In genomic region chr9:112615584-112616271, GRCh38 we compare ENCODE assay signal across 15 cellular contexts.
DNase-seq lines count a peak whose midpoint lies in the region; ATAC-seq, FAIRE-seq and TF ChIP-seq lines count a peak whose summit lies in the region.
"Had no signal": no experiment of that assay in that cellular context is flagged by ENCODE, and none has a peak within 500 bp of the region (broad histone marks: within the 10 kb centered on the region; RNA-seq: fewer than 3 reads in every experiment).

No MANE protein-coding gene starts in this region.

- H3K9me3 ChIP-seq in DND-41 (ENCODE audit: insufficient read depth, low read length, severe bottlenecking) (no peaks in the 10 kb centered on the region), K562 (replicated peaks; ENCODE audit: control insufficient read depth, insufficient read depth, low read depth, low read length) (no peaks in the 10 kb centered on the region), pancreas (no peaks in the 10 kb centered on the region)
- H3K9me3 ChIP-seq: BLaER1, HAP-1 had no signal

- H4K20me1 ChIP-seq in DND-41 (ENCODE audit: insufficient read depth, low read length) (no peaks in the 10 kb centered on the region; the same call in 1 of the 2 replicates), K562 (replicated peaks; ENCODE audit: control insufficient read depth, insufficient read depth, low read length) (no peaks in the 10 kb centered on the region)
- H4K20me1 ChIP-seq: BLaER1 had no signal

- no peak overlapping the region for H3K4me3 ChIP-seq in DND-41 (ENCODE audit: low read depth in 1 of 2, low read length in 2 of 2)
- no peak overlapping the region for H3K4me3 ChIP-seq in Jurkat, Clone E6-1 (ENCODE audit: low read length)
- no peak overlapping the region for H3K4me3 ChIP-seq in K562
- H3K4me3 ChIP-seq in pancreas, result no peak overlapping the region
- H3K4me3 ChIP-seq: BLaER1, HAP-1 had no signal

- H3K27me3 ChIP-seq in DND-41 (ENCODE audit: insufficient read depth, low read length, poor library complexity), result no peaks in the 10 kb centered on the region
- no peaks in the 10 kb centered on the region for H3K27me3 ChIP-seq in K562 (ENCODE audit: control insufficient read depth in 2 of 2, insufficient read depth in 2 of 2, low read length in 2 of 2)
- H3K27me3 ChIP-seq in pancreas, result no peaks in the 10 kb centered on the region
- H3K27me3 ChIP-seq: BLaER1 had no signal

- TF ChIP-seq EP300 in K562 (IDR thresholded peaks at IDR 0.05; ENCODE audit: low read length), result no peak

- TF ChIP-seq POLR2A in K562 (conservative IDR thresholded peaks at IDR 0.05), result no peak

- 0 out of 2 replicates have a peak, but pooled peaks cover 3% of the 10 kb centered on the region for H3K79me2 ChIP-seq in DND-41 (ENCODE audit: insufficient read depth, low read length)
- H3K79me2 ChIP-seq in K562 (ENCODE audit: control insufficient read depth, insufficient read depth, low read length), result no peaks in the 10 kb centered on the region; the same call in 2 of the 3 replicates

- WGBS in K562 (ENCODE audit: insufficient coverage, low coverage, missing lambda C conversion rate), result 92% methylated on average over 2 of the region's 2 CpGs
- WGBS in pancreas, 2 donors, result 40 to 80% methylated on average over 2 of the region's 2 CpGs

- in situ Hi-C loops in K562 (cut with MboI), result no loop called here

- H3K4me2 ChIP-seq in DND-41 (ENCODE audit: insufficient read depth, low read length), result no peak overlapping the region
- H3K4me2 ChIP-seq in K562 (ENCODE audit: insufficient read depth, low read length), result no peak overlapping the region
- H3K4me2 ChIP-seq: BLaER1, KMS-11 had no signal

- POLR2A ChIA-PET in K562 (lab: Yijun Ruan, JAX), result interaction anchor here (1.0 kb wide), 1 partner anchor 55 kb away, joined by 3 read pairs; no protein-coding TSS in a partner anchor

- DNase-seq in DND-41 (no peak), K562 (ENCODE audit: extremely low read depth in 1 of 4, low spot score in 3 of 4) (no peak), Kasumi-1 (lab: John Stamatoyannopoulos, UW) (no peak), NOMO-1 treated with dmso at 0.1 percent for 144 hours (lab: John Stamatoyannopoulos, UW; ENCODE audit: unreplicated experiment) (no peak), pancreas (no peak)
- peak; percentile 2 for DNase-seq in Jurkat, Clone E6-1 (ENCODE audit: low read depth, low spot score)
- DNase-seq: CD4-positive, alpha-beta memory T cell; DMS153; DMS79; GF-D8 had no signal

- 0 out of 3 replicates have a peak, but pooled peaks have one; percentile 19 for ATAC-seq in DND-41 (ENCODE audit: insufficient read depth, low read depth)
- no peak for ATAC-seq in K562
- ATAC-seq in pancreas, result no peak

- FAIRE-seq in K562 (lab: Jason Lieb, UNC) (peak; percentile 6), pancreas (lab: Jason Lieb, UNC) (no peak)
- FAIRE-seq: A204.1 had no signal

- intact Hi-C loops in K562 (cut with micrococcal nuclease) (no loop called here), pancreas (cut with DNase I) (loop anchor here in 1 of 3 donors (10.0 kb wide), 1 partner anchor 59 kb away; no protein-coding TSS in a partner anchor)

- no peaks in the 10 kb centered on the region for H3K9me1 ChIP-seq in K562 (ENCODE audit: control insufficient read depth, insufficient read depth, low read length)

- H3K36me3 ChIP-seq in DND-41 (ENCODE audit: insufficient read depth, low read length) (peaks cover 14% of the 10 kb centered on the region), K562 (ENCODE audit: control insufficient read depth, insufficient read depth, low read length) (peaks cover 8% of the 10 kb centered on the region; the same call in 2 of the 3 replicates), pancreas (no peaks in the 10 kb centered on the region)
- H3K36me3 ChIP-seq: HAP-1 had no signal

- H3K9ac ChIP-seq in DND-41 (ENCODE audit: low read depth, low read length), result no peak overlapping the region
- H3K9ac ChIP-seq in K562 (ENCODE audit: insufficient read depth in 1 of 2, low read depth in 2 of 2, low read length in 2 of 2), result no peak overlapping the region
- H3K9ac ChIP-seq: BLaER1, KMS-11 had no signal

- no peak overlapping the region for H3K27ac ChIP-seq in DND-41 (ENCODE audit: low read length)
- no peak overlapping the region for H3K27ac ChIP-seq in K562 (ENCODE audit: extremely low read depth, low read depth, low read length)
- H3K27ac ChIP-seq in pancreas, result no peak overlapping the region
- H3K27ac ChIP-seq: BLaER1, HL-60, KMS-11 had no signal

- CTCF ChIA-PET in K562 (lab: Yijun Ruan, JAX; ENCODE audit: low intra/inter-chr PET ratio), result interaction anchor here (0.6 kb wide), 1 partner anchor 1495 kb away, joined by 3 read pairs; no protein-coding TSS in a partner anchor

- BruUV-seq in K562 (replicated peaks; lab: Mats Ljungman, UMichigan), result no TSS peak

- TF ChIP-seq RAD21 in K562 (CRISPR knock-in tag; conservative IDR thresholded peaks at IDR 0.05 in 1 of 2, IDR thresholded peaks at IDR 0.05 in 1 of 2), result no peak

- H3K4me1 ChIP-seq in DND-41 (ENCODE audit: insufficient read depth, low read length) (0 out of 2 replicates have a peak, but pooled peaks cover 4% of the 10 kb centered on the region), K562 (replicated peaks in 1 of 2; ENCODE audit: control insufficient read depth in 2 of 2, insufficient read depth in 2 of 2, low read length in 2 of 2) (no peaks in the 10 kb centered on the region; a peak in 2 of 5 replicates), pancreas (peaks cover 0 to 3% (median 0%) of the 10 kb centered on the region in 3 donors)
- H3K4me1 ChIP-seq: HAP-1 had no signal

- no peak for TF ChIP-seq CTCF in DND-41 (IDR thresholded peaks at IDR 0.05; ENCODE audit: borderline replicate concordance, extremely low read depth, low read length, poor library complexity, severe bottlenecking)
- no peak for TF ChIP-seq CTCF in K562 (IDR thresholded peaks at IDR 0.05 in 2 of 3, conservative IDR thresholded peaks at IDR 0.05 in 1 of 3; ENCODE audit: insufficient read depth in 2 of 3, low read depth in 1 of 3, low read length in 3 of 3)
- no peak for TF ChIP-seq CTCF in pancreas (IDR thresholded peaks at IDR 0.05)

- H2AFZ ChIP-seq in DND-41 (ENCODE audit: low read depth, low read length), result no peak overlapping the region
- no peak overlapping the region for H2AFZ ChIP-seq in K562 (ENCODE audit: low read depth, low read length)

TF ChIP-seq in K562, 482 proteins besides CTCF, POLR2A, EP300 and RAD21 (continues in another document):
- no peak for TF ChIP-seq E2F8 (IDR thresholded peaks at IDR 0.05; ENCODE audit: low read depth, partially characterized antibody)
- no peak for TF ChIP-seq KLF1 (tag; IDR thresholded peaks at IDR 0.05)
- TF ChIP-seq, protein P1, sequence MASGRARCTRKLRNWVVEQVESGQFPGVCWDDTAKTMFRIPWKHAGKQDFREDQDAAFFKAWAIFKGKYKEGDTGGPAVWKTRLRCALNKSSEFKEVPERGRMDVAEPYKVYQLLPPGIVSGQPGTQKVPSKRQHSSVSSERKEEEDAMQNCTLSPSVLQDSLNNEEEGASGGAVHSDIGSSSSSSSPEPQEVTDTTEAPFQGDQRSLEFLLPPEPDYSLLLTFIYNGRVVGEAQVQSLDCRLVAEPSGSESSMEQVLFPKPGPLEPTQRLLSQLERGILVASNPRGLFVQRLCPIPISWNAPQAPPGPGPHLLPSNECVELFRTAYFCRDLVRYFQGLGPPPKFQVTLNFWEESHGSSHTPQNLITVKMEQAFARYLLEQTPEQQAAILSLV (tag; IDR thresholded peaks at IDR 0.05), result no peak
- TF ChIP-seq HDAC8 (tag; IDR thresholded peaks at IDR 0.05), result no peak
- TF ChIP-seq NELFE (IDR thresholded peaks at IDR 0.05; ENCODE audit: insufficient read depth, insufficient read length), result no peak
- no peak for TF ChIP-seq KDM2B (CRISPR knock-in tag; IDR thresholded peaks at IDR 0.05)
- no peak for TF ChIP-seq CHCHD3 (CRISPR knock-in tag; IDR thresholded peaks at IDR 0.05)
- TF ChIP-seq, protein P2, sequence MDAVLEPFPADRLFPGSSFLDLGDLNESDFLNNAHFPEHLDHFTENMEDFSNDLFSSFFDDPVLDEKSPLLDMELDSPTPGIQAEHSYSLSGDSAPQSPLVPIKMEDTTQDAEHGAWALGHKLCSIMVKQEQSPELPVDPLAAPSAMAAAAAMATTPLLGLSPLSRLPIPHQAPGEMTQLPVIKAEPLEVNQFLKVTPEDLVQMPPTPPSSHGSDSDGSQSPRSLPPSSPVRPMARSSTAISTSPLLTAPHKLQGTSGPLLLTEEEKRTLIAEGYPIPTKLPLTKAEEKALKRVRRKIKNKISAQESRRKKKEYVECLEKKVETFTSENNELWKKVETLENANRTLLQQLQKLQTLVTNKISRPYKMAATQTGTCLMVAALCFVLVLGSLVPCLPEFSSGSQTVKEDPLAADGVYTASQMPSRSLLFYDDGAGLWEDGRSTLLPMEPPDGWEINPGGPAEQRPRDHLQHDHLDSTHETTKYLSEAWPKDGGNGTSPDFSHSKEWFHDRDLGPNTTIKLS (IDR thresholded peaks at IDR 0.05; ENCODE audit: borderline replicate concordance, low read depth), result no peak
- no peak for TF ChIP-seq TRIM28 (IDR thresholded peaks at IDR 0.05)
- no peak for TF ChIP-seq BRF1 (IDR thresholded peaks at IDR 0.05; ENCODE audit: borderline replicate concordance, extremely low read depth, insufficient read length)
- no peak for TF ChIP-seq MYNN (IDR thresholded peaks at IDR 0.05)
- TF ChIP-seq MYNN (CRISPR knock-in tag; IDR thresholded peaks at IDR 0.05), result no peak
